Comparison of ENCODE assay signal across 34 cellular contexts in genomic region chr22:47762141-47762540, GRCh38.
"Had no signal": no experiment of that assay in that cellular context is flagged by ENCODE, and none has a peak within 500 bp of the region (broad histone marks: within the 10 kb centered on the region; RNA-seq: fewer than 3 reads in every experiment).

No MANE protein-coding gene starts in this region.

- H3K36me3 ChIP-seq: MG63 had no signal

- H3K27ac ChIP-seq: KMS-11 had no signal

- DNase-seq: Kasumi-1, KG1, MG63, MM.1S, MV-4-11, NCI-H1048, NCI-H1092, NCI-H1092 treated with DMSO at 0.1 percent for 48 hours, NCI-H1105, NCI-H1105 treated with DMSO at 0.1 percent for 48 hours, NCI-H1417, NCI-H1417 treated with DMSO at 0.1 percent for 48 hours, NCI-H1436, NCI-H1436 treated with DMSO at 0.1 percent for 48 hours, NCI-H146, NCI-H1694, NCI-H1694 treated with DMSO at 0.1 percent for 48 hours, NCI-H187, NCI-H187 treated with DMSO at 0.1 percent for 48 hours, NCI-H1930, NCI-H2029, NCI-H2029 treated with DMSO at 0.1 percent for 48 hours, NCI-H2081, NCI-H2081 treated with DMSO at 0.1 percent for 48 hours, NCI-H2107, NCI-H2171, NCI-H2171 treated with DMSO at 0.1 percent for 48 hours, NCI-H2227 treated with DMSO at 0.1 percent for 48 hours, NCI-H226, NCI-H345, NCI-H446, NCI-H446 treated with DMSO at 0.1 percent for 48 hours, NCI-H510A had no signal

- H3K9me3 ChIP-seq: MG63 had no signal

- H3K27me3 ChIP-seq: MG63 had no signal

- H3K4me2 ChIP-seq: KMS-11 had no signal

- H3K4me3 ChIP-seq: MG63 had no signal

- H3K9ac ChIP-seq: KMS-11 had no signal
